In genomic region chr6:147205690-147206600, GRCh38 we compare ENCODE assay signal across 8 cellular contexts. TPM values are rescaled to one million over a fixed set of nuclear protein-coding genes. Genes with fewer than 3 reads are reported as not detected.
DNase-seq lines count a peak whose midpoint lies in the region; ATAC-seq and TF ChIP-seq lines count a peak whose summit lies in the region.

No MANE protein-coding gene starts in this region.

- ATAC-seq in WTC11 (no peak), HG03139 (IDR thresholded peaks at IDR 0.05; ENCODE audit: unreplicated experiment) (no peak), HG02840 (IDR thresholded peaks at IDR 0.05; ENCODE audit: low FRiP score, unreplicated experiment) (no peak)

- TF ChIP-seq CTCF in HFFc6 (IDR thresholded peaks at IDR 0.05), result no peak
- TF ChIP-seq CTCF in WTC11 (IDR thresholded peaks at IDR 0.05), result no peak
- TF ChIP-seq CTCF in hepatocyte (IDR thresholded peaks at IDR 0.05; ENCODE audit: poor library complexity), result no peak

- H3K4me3 Mint-ChIP-seq in HFFc6 (peak overlapping the region; percentile 99), WTC11 (peak overlapping the region; percentile 95)

- POLR2A ChIA-PET in WTC11 (lab: Charles Lee), result no interaction called here

- H3K9me3 Mint-ChIP-seq in HFFc6, result no peaks in the 10 kb centered on the region
- no peaks in the 10 kb centered on the region for H3K9me3 Mint-ChIP-seq in WTC11

- 60% methylated on average over 5 of the region's 5 CpGs for WGBS in hepatocyte (ENCODE audit: low lambda C conversion rate, missing lambda C conversion rate)

- H3K36me3 Mint-ChIP-seq in HFFc6 (ENCODE audit: low read depth), result peaks cover 21% of the 10 kb centered on the region
- no peaks in the 10 kb centered on the region for H3K36me3 Mint-ChIP-seq in WTC11

- peaks cover 34% of the 10 kb centered on the region for H4K20me1 ChIP-seq in BLaER1
- peaks cover 11% of the 10 kb centered on the region for H4K20me1 ChIP-seq in hepatocyte (ENCODE audit: insufficient read depth, poor library complexity, severe bottlenecking)

- no peak overlapping the region for H3K27ac ChIP-seq in BLaER1
- peak overlapping the region; percentile 17 for H3K27ac ChIP-seq in hepatocyte
- H3K27ac ChIP-seq in substantia nigra (ENCODE audit: low read depth, low read length, poor library complexity, severe bottlenecking), result peak overlapping the region; percentile 26

- no peaks in the 10 kb centered on the region for H3K27me3 ChIP-seq in BLaER1
- no peaks in the 10 kb centered on the region for H3K27me3 ChIP-seq in hepatocyte

- H3K36me3 ChIP-seq in BLaER1 (no peaks in the 10 kb centered on the region; the same call in 1 of the 2 replicates), hepatocyte (replicated peaks; ENCODE audit: insufficient read depth, low read depth) (no peaks in the 10 kb centered on the region)

- DNase-seq in HFFc6 (no peak), WTC11 (ENCODE audit: low spot score) (no peak), hepatocyte (ENCODE audit: low spot score) (no peak), substantia nigra (lab: John Stamatoyannopoulos, UW) (peak in 10 of 49 donors; percentile 3 to 26 (median 7))
- DNase-seq in stimulated activated CD4-positive, alpha-beta T cell treated with anti-CD3 and anti-CD28 coated beads, Interleukin-12 subunit alpha, Interleukin-12 subunit beta, amount 100 ng/mL, for 4 hours, result no peak

- no peaks in the 10 kb centered on the region for H3K9me2 ChIP-seq in hepatocyte (replicated peaks; ENCODE audit: insufficient read depth)

- peaks cover 49% of the 10 kb centered on the region for H3K4me1 Mint-ChIP-seq in HFFc6 (ENCODE audit: low read depth)
- peaks cover 21% of the 10 kb centered on the region for H3K4me1 Mint-ChIP-seq in WTC11

- no peak overlapping the region for H2AFZ ChIP-seq in hepatocyte

- H3K4me1 ChIP-seq in BLaER1 (peaks cover 26% of the 10 kb centered on the region), hepatocyte (ENCODE audit: insufficient read depth) (peaks cover 20% of the 10 kb centered on the region)

- H3K27me3 Mint-ChIP-seq in HFFc6 (ENCODE audit: insufficient read depth), result peaks cover 3% of the 10 kb centered on the region; the same call in 1 of the 2 replicates
- no peaks in the 10 kb centered on the region; the same call in 1 of the 2 replicates for H3K27me3 Mint-ChIP-seq in WTC11 (ENCODE audit: low read depth)

- peak overlapping the region; percentile 15; the same call in 1 of the 2 replicates for H3K27ac Mint-ChIP-seq in HFFc6
- H3K27ac Mint-ChIP-seq in WTC11, result no peak overlapping the region

- H3K79me2 ChIP-seq in hepatocyte, result peaks cover 67% of the 10 kb centered on the region

- CTCF ChIA-PET in WTC11 (lab: Charles Lee), result no interaction called here

- peak overlapping the region; percentile 92 for H3K4me2 ChIP-seq in BLaER1
- peak overlapping the region; percentile 85 for H3K4me2 ChIP-seq in hepatocyte

- H3K9ac ChIP-seq in BLaER1, result no peak overlapping the region

- H3K9me3 ChIP-seq in BLaER1 (no peaks in the 10 kb centered on the region), hepatocyte (ENCODE audit: low read depth) (no peaks in the 10 kb centered on the region)

- H3K4me3 ChIP-seq in BLaER1 (no peak overlapping the region), hepatocyte (peak overlapping the region; percentile 88)

TF ChIP-seq in WTC11, 78 proteins besides CTCF, POLR2A, EP300 and RAD21:
- TF ChIP-seq AFF4 (CRISPR knock-in tag; IDR thresholded peaks at IDR 0.05; ENCODE audit: borderline replicate concordance) (no peak), MLX (CRISPR knock-in tag; IDR thresholded peaks at IDR 0.05) (no peak)
TF ChIP-seq in WTC11: peak in this region for 0.

RNA-seq across cellular contexts. Expression of gene STXBP5, which starts 1.7 kb away (rescaled TPM):
- 10 to 100 TPM; 29.5 to 36.2 (median 32.1) TPM for total RNA-seq in HFFc6 (2021; fragmentation: NEBNext Ultra II Directional; extraction: Animal tissue kit (Norgen Biotek cat#: 25700))
- total RNA-seq in WTC11 (2021) (9.9 to 13.2 TPM (median 9.9 TPM) in 3 replicates), hepatocyte (28.2 and 30.3 TPM in 2 replicates)
- polyA plus RNA-seq in hepatocyte, result 10.3 and 11.1 TPM in 2 replicates
